ENCODE assay signal across 9 cellular contexts in genomic region chr1:29271724-29272123, GRCh38. TPM values are rescaled to one million over a fixed set of nuclear protein-coding genes. Genes with fewer than 3 reads are reported as not detected.
DNase-seq lines count a peak whose midpoint lies in the region; ATAC-seq and TF ChIP-seq lines count a peak whose summit lies in the region.
"Had no signal": no experiment of that assay in that cellular context is flagged by ENCODE, and none has a peak within 500 bp of the region (broad histone marks: within the 10 kb centered on the region; RNA-seq: fewer than 3 reads in every experiment).

No MANE protein-coding gene starts in this region.

- intact Hi-C loops in activated CD4-positive, alpha-beta T cell treated with anti-CD3 and anti-CD28 coated beads, Interleukin-2, amount 10 ng/mL, durations not matched to agents 24 days and 14 days (cut with micrococcal nuclease) = no loop called here

- peaks cover 27% of the 10 kb centered on the region for H3K4me1 Mint-ChIP-seq in osteocyte (ENCODE audit: unreplicated experiment)
- H3K4me1 Mint-ChIP-seq in activated CD4-positive, alpha-beta T cell treated with anti-CD3 and anti-CD28 coated beads, Interleukin-2, amount 10 ng/mL, durations not matched to agents 24 days and 14 days = no peaks in the 10 kb centered on the region
- H3K4me1 Mint-ChIP-seq: immature natural killer cell had no signal

- peaks cover 16% of the 10 kb centered on the region for H3K27me3 Mint-ChIP-seq in osteocyte (ENCODE audit: unreplicated experiment)
- peaks cover 33% of the 10 kb centered on the region for H3K27me3 Mint-ChIP-seq in activated CD4-positive, alpha-beta T cell treated with anti-CD3 and anti-CD28 coated beads, Interleukin-2, amount 10 ng/mL, durations not matched to agents 24 days and 14 days

- no peaks in the 10 kb centered on the region; the same call in 1 of the 2 replicates for H3K9me3 ChIP-seq in SJSA1 (replicated peaks)

- H3K27me3 ChIP-seq in SJSA1 (replicated peaks) = no peaks in the 10 kb centered on the region

- H3K4me3 ChIP-seq in SJSA1 = no peak overlapping the region

- DNase-seq in Daoy (ENCODE audit: low read depth) = peak; percentile 78
- peak; percentile 70 to 84 for DNase-seq in SJSA1 (ENCODE audit: low read depth in 1 of 2, low spot score in 2 of 2)
- DNase-seq in foreskin melanocyte = peak; percentile 54
- no peak for DNase-seq in osteocyte (ENCODE audit: extremely low spot score, unreplicated experiment)
- DNase-seq in NCI-H1092 (lab: John Stamatoyannopoulos, UW) = no peak
- no peak for DNase-seq in globus pallidus (ENCODE audit: low spot score)
- no peak for DNase-seq in activated CD4-positive, alpha-beta T cell treated with anti-CD3 and anti-CD28 coated beads, Interleukin-2, amount 10 ng/mL, durations not matched to agents 24 days and 14 days
- DNase-seq: immature natural killer cell had no signal

- H3K27ac ChIP-seq in SJSA1 = no peak overlapping the region

- no peak for ATAC-seq in GM19463 (IDR thresholded peaks at IDR 0.05; ENCODE audit: unreplicated experiment)

- H3K36me3 ChIP-seq in SJSA1 = no peaks in the 10 kb centered on the region

- H3K9me3 Mint-ChIP-seq in osteocyte (ENCODE audit: unreplicated experiment) = no peaks in the 10 kb centered on the region
- no peaks in the 10 kb centered on the region for H3K9me3 Mint-ChIP-seq in activated CD4-positive, alpha-beta T cell treated with anti-CD3 and anti-CD28 coated beads, Interleukin-2, amount 10 ng/mL, durations not matched to agents 24 days and 14 days
- H3K9me3 Mint-ChIP-seq: immature natural killer cell had no signal

- peaks cover 2% of the 10 kb centered on the region for H3K36me3 Mint-ChIP-seq in osteocyte (ENCODE audit: unreplicated experiment)
- H3K36me3 Mint-ChIP-seq in activated CD4-positive, alpha-beta T cell treated with anti-CD3 and anti-CD28 coated beads, Interleukin-2, amount 10 ng/mL, durations not matched to agents 24 days and 14 days (ENCODE audit: low read depth) = no peaks in the 10 kb centered on the region
- H3K36me3 Mint-ChIP-seq: immature natural killer cell had no signal

- H3K4me3 Mint-ChIP-seq in osteocyte (ENCODE audit: unreplicated experiment) = peak overlapping the region; percentile 38
- H3K4me3 Mint-ChIP-seq in activated CD4-positive, alpha-beta T cell treated with anti-CD3 and anti-CD28 coated beads, Interleukin-2, amount 10 ng/mL, durations not matched to agents 24 days and 14 days = no peak overlapping the region
- H3K4me3 Mint-ChIP-seq: immature natural killer cell had no signal

- peak overlapping the region; percentile 55 for H3K27ac Mint-ChIP-seq in osteocyte (ENCODE audit: unreplicated experiment)
- H3K27ac Mint-ChIP-seq in activated CD4-positive, alpha-beta T cell treated with anti-CD3 and anti-CD28 coated beads, Interleukin-2, amount 10 ng/mL, durations not matched to agents 24 days and 14 days = no peak overlapping the region
- H3K27ac Mint-ChIP-seq: immature natural killer cell had no signal

- TF ChIP-seq CTCF in osteocyte (IDR thresholded peaks at IDR 0.05) = no peak

- H3K4me1 ChIP-seq in SJSA1 (replicated peaks) = peaks cover 20% of the 10 kb centered on the region

RNA-seq across cellular contexts. Expression of gene PTPRU, which starts 35.4 kb away (rescaled TPM):
- total RNA-seq in Daoy (2014; rRNA removed; shearing (Covaris generic)) = 7.9 and 10.7 TPM in 2 replicates
- total RNA-seq in SJSA1 (2014; rRNA removed; shearing (Covaris generic)) = 12.1 and 16.8 TPM in 2 replicates
- 3.5 and 4.8 TPM in 2 replicates for total RNA-seq in osteocyte
- 0.47 and 0.95 TPM in 2 replicates for total RNA-seq in activated CD4-positive, alpha-beta T cell treated with anti-CD3 and anti-CD28 coated beads, Interleukin-2, amount 10 ng/mL, durations not matched to agents 24 days and 14 days

RNA-seq across cellular contexts. Expression of gene MECR, which starts 41.0 kb away (rescaled TPM):
- 18.9 and 23.8 TPM in 2 replicates for total RNA-seq in Daoy (2014; rRNA removed; shearing (Covaris generic))
- 22.5 and 27.2 TPM in 2 replicates for total RNA-seq in SJSA1 (2014; rRNA removed; shearing (Covaris generic))
- total RNA-seq in osteocyte = 20.5 and 22.5 TPM in 2 replicates
- 36.4 and 41.3 TPM in 2 replicates for total RNA-seq in activated CD4-positive, alpha-beta T cell treated with anti-CD3 and anti-CD28 coated beads, Interleukin-2, amount 10 ng/mL, durations not matched to agents 24 days and 14 days

Comparison
In these comparisons a context has a peak if more than half of its experiments do, and no peak if none do; other contexts are left out.
1. DNase-seq: peak in Daoy (single experiment), SJSA1 (2 of 2) and foreskin melanocyte (single experiment); none in osteocyte (single experiment), NCI-H1092 (single experiment), globus pallidus (single experiment) and activated CD4-positive, alpha-beta T cell treated with anti-CD3 and anti-CD28 coated beads, Interleukin-2, amount 10 ng/mL, durations not matched to agents 24 days and 14 days (single experiment).